ENCODE assay signal across 8 cellular contexts in genomic region chr5:148828461-148829247, GRCh38. TPM values are rescaled to one million over a fixed set of nuclear protein-coding genes. Genes with fewer than 3 reads are reported as not detected.
DNase-seq lines count a peak whose midpoint lies in the region; ATAC-seq and TF ChIP-seq lines count a peak whose summit lies in the region.

No MANE protein-coding gene starts in this region.

- H3K36me3 ChIP-seq in IMR-90 (ENCODE audit: control insufficient read depth, insufficient read depth, low read length), result no peaks in the 10 kb centered on the region
- H3K36me3 ChIP-seq in brain microvascular endothelial cell (replicated peaks), result no peaks in the 10 kb centered on the region

- DNase-seq in CD14-positive monocyte (ENCODE audit: low spot score), result no peak
- DNase-seq in IMR-90, result peak; percentile 38
- no peak for DNase-seq in brain microvascular endothelial cell
- DNase-seq in naive B cell, result no peak
- DNase-seq in NCI-H82 (lab: John Stamatoyannopoulos, UW), result no peak

- in situ Hi-C loops in IMR-90 (cut with MboI; ENCODE audit: low sequenced_read_pairs) (loop anchor here (10.0 kb wide), 1 partner anchor 166 kb away; no protein-coding TSS in a partner anchor), brain microvascular endothelial cell (cut with HindIII; ENCODE audit: low pct_ligation_motif_present, low sequenced_read_pairs) (no loop called here)

- ATAC-seq in IMR-90 (ENCODE audit: low read depth) (no peak), naive B cell (ENCODE audit: low read depth in 2 of 2) (no peak), HG02970 (IDR thresholded peaks at IDR 0.05; ENCODE audit: low FRiP score, unreplicated experiment) (no peak), HG03135 (IDR thresholded peaks at IDR 0.05; ENCODE audit: unreplicated experiment) (no peak), HG03025 (IDR thresholded peaks at IDR 0.05; ENCODE audit: low FRiP score, unreplicated experiment) (no peak)

- no peak overlapping the region; the same call in 1 of the 2 replicates for H2BK20ac ChIP-seq in IMR-90 (ENCODE audit: low read depth, low read length)

- no peak for TF ChIP-seq RAD21 in IMR-90 (IDR thresholded peaks at IDR 0.05; ENCODE audit: low read length)

- peaks cover 89% of the 10 kb centered on the region for H3K4me1 Mint-ChIP-seq in CD14-positive monocyte
- H3K4me1 Mint-ChIP-seq in naive B cell, result peaks cover 60 to 80% (median 76%) of the 10 kb centered on the region in 3 donors

- H4K20me1 ChIP-seq in IMR-90 (ENCODE audit: insufficient read depth, low read length), result peaks cover 6% of the 10 kb centered on the region; the same call in 1 of the 2 replicates

- H4K91ac ChIP-seq in IMR-90 (ENCODE audit: insufficient read depth, low read depth, low read length), result no peak overlapping the region

- H3K27me3 Mint-ChIP-seq in CD14-positive monocyte (ENCODE audit: low read depth in 3 of 3) (no peaks in the 10 kb centered on the region), naive B cell (no peaks in the 10 kb centered on the region)

- WGBS in IMR-90 (ENCODE audit: extremely low coverage in 2 of 2, insufficient read length in 1 of 2), 2 experiments, result no CpG with 5 or more reads among the region's 7 CpGs

- H2AK9ac ChIP-seq in IMR-90 (replicated peaks; ENCODE audit: low read depth, low read length, poor library complexity), result no peak overlapping the region

- no peak overlapping the region for H2BK15ac ChIP-seq in IMR-90 (ENCODE audit: low read depth, low read length)

- H3K79me1 ChIP-seq in IMR-90 (ENCODE audit: low read depth in 1 of 2, low read length in 2 of 2), result peaks cover 24 to 52% of the 10 kb centered on the region in 2 experiments

- no peak overlapping the region for H4K8ac ChIP-seq in IMR-90 (ENCODE audit: low read depth in 2 of 2, low read length in 2 of 2)

- intact Hi-C loops in CD14-positive monocyte (cut with micrococcal nuclease), result loop anchor here (5.0 to 10.0 kb wide), 2 partner anchors 86 to 136 kb away; no protein-coding TSS in a partner anchor
- intact Hi-C loops in IMR-90 (cut with micrococcal nuclease), result loop anchor here (5.0 kb wide), 3 partner anchors 84 to 299 kb away; no protein-coding TSS in a partner anchor

- no peak for TF ChIP-seq POLR2A in IMR-90 (IDR thresholded peaks at IDR 0.05; ENCODE audit: low read depth, low read length)

- H3K36me3 Mint-ChIP-seq in CD14-positive monocyte (peaks cover 13 to 14% of the 10 kb centered on the region in 2 donors), naive B cell (no peaks in the 10 kb centered on the region)

- dilution Hi-C loops in IMR-90 (cut with HindIII; ENCODE audit: low sequenced_read_pairs, unreplicated experiment), result no loop called here

- CTCF ChIA-PET in IMR-90 (lab: Yijun Ruan, JAX), result interaction anchor here (1.1 to 2.3 kb wide), 6 partner anchors 9 to 286 kb away, joined by 3 to 10 read pairs (median 6); no protein-coding TSS in a partner anchor

- H3K27me3 ChIP-seq in IMR-90 (ENCODE audit: control insufficient read depth, insufficient read depth, low read length) (no peaks in the 10 kb centered on the region), brain microvascular endothelial cell (replicated peaks) (no peaks in the 10 kb centered on the region)

- H3K9me3 ChIP-seq in IMR-90 (ENCODE audit: control insufficient read depth, insufficient read depth, low read length), result no peaks in the 10 kb centered on the region

- H4K5ac ChIP-seq in IMR-90 (ENCODE audit: low read depth, low read length), result no peak overlapping the region

- no peak overlapping the region for H2BK5ac ChIP-seq in IMR-90 (ENCODE audit: low read depth, low read length, poor library complexity, severe bottlenecking)

- H3K4me3 Mint-ChIP-seq in CD14-positive monocyte (peak overlapping the region; percentile 86 to 96), naive B cell (peak overlapping the region; percentile 89 to 97 (median 94))

- BruUV-seq in IMR-90 (replicated peaks; lab: Mats Ljungman, UMichigan), result no TSS peak

- H2AFZ ChIP-seq in IMR-90 (replicated peaks; ENCODE audit: low read length, poor library complexity), result peak overlapping the region; percentile 2

- H3K4ac ChIP-seq in IMR-90 (ENCODE audit: low read depth, low read length), result peak overlapping the region; percentile 34; the same call in 1 of the 2 replicates

- no peak overlapping the region for H2AK5ac ChIP-seq in IMR-90 (ENCODE audit: low read depth, low read length)

- no peak overlapping the region for H3K9ac ChIP-seq in IMR-90 (ENCODE audit: low read depth, low read length)

- POLR2A ChIA-PET in IMR-90 (lab: Charles Lee; ENCODE audit: unreplicated experiment), result no interaction called here

- H3K18ac ChIP-seq in IMR-90 (ENCODE audit: low read depth, low read length), result no peak overlapping the region

- peak overlapping the region; percentile 42 for H3K14ac ChIP-seq in IMR-90 (replicated peaks; ENCODE audit: low read depth, low read length)

- peaks cover 15% of the 10 kb centered on the region for H3K4me1 ChIP-seq in IMR-90 (ENCODE audit: control insufficient read depth, insufficient read depth, low read length)

- no peak overlapping the region for H3K27ac ChIP-seq in IMR-90 (ENCODE audit: insufficient read depth, low read length)
- no peak overlapping the region for H3K27ac ChIP-seq in brain microvascular endothelial cell

- H3K9me3 Mint-ChIP-seq in CD14-positive monocyte, result no peaks in the 10 kb centered on the region
- no peaks in the 10 kb centered on the region for H3K9me3 Mint-ChIP-seq in naive B cell

- peak; percentile 16 for TF ChIP-seq CTCF in CD14-positive monocyte (IDR thresholded peaks at IDR 0.05)
- TF ChIP-seq CTCF in IMR-90 (conservative IDR thresholded peaks at IDR 0.05; ENCODE audit: low read depth, low read length), result no peak
- TF ChIP-seq CTCF in brain microvascular endothelial cell (IDR thresholded peaks at IDR 0.05; ENCODE audit: low read depth, low read length, missing control alignments), result peak; percentile 16

- no peak overlapping the region for H2BK120ac ChIP-seq in IMR-90 (ENCODE audit: low read depth, low read length)

- peaks cover 32% of the 10 kb centered on the region for H3K9me1 ChIP-seq in IMR-90 (ENCODE audit: insufficient read depth, low read length)

- H3K4me2 ChIP-seq in IMR-90 (ENCODE audit: low read depth, low read length), result peak overlapping the region; percentile 89

- H3K23ac ChIP-seq in IMR-90 (ENCODE audit: low read depth, low read length), result no peak overlapping the region

- H3K56ac ChIP-seq in IMR-90 (ENCODE audit: extremely low read depth, insufficient read depth, low read length), result no peak overlapping the region; the same call in none of the 2 replicates

- H3K27ac Mint-ChIP-seq in CD14-positive monocyte, result peak overlapping the region; percentile 69 to 99 (median 81)
- H3K27ac Mint-ChIP-seq in naive B cell, result peak overlapping the region in 5 of 6 donors; percentile 10 to 90 (median 79)

- H3K4me3 ChIP-seq in IMR-90 (ENCODE audit: insufficient read depth, low read depth, low read length) (peak overlapping the region; percentile 35; the same call in 1 of the 2 replicates), brain microvascular endothelial cell (ENCODE audit: low read depth, low read length) (no peak overlapping the region)

TF ChIP-seq in IMR-90, 13 proteins besides CTCF, POLR2A, EP300 and RAD21:
- TF ChIP-seq ELK1 (IDR thresholded peaks at IDR 0.05; ENCODE audit: borderline replicate concordance, low read depth, low read length) (no peak), MXI1 (IDR thresholded peaks at IDR 0.05; ENCODE audit: borderline replicate concordance, low read depth, low read length) (peak; percentile 69), SMC3 (IDR thresholded peaks at IDR 0.05; ENCODE audit: low read depth, low read length) (no peak), RCOR1 (IDR thresholded peaks at IDR 0.05; ENCODE audit: insufficient replicate concordance, low read length) (no peak), MAFK (IDR thresholded peaks at IDR 0.05; ENCODE audit: low read depth, low read length) (no peak), RFX5 (IDR thresholded peaks at IDR 0.05; ENCODE audit: low read depth, low read length) (no peak), CEBPB (IDR thresholded peaks at IDR 0.05; ENCODE audit: low read depth, low read length) (peak; percentile 16; the same call in 1 of the 2 replicates), BHLHE40 (IDR thresholded peaks at IDR 0.05; ENCODE audit: low read depth, low read length) (peak; percentile 52; the same call in 1 of the 2 replicates), NFE2L2 (IDR thresholded peaks at IDR 0.05; ENCODE audit: low read depth, low read length) (no peak), MAZ (IDR thresholded peaks at IDR 0.05; ENCODE audit: borderline replicate concordance, low read depth, low read length) (no peak), FOS (IDR thresholded peaks at IDR 0.05; ENCODE audit: low read depth, low read length) (no peak), USF2 (IDR thresholded peaks at IDR 0.05; ENCODE audit: low read depth, low read length) (peak; percentile 24; the same call in 1 of the 2 replicates), CHD1 (IDR thresholded peaks at IDR 0.05; ENCODE audit: low read depth, low read length) (no peak)
TF ChIP-seq in IMR-90: peak in this region for 4.

RNA-seq across cellular contexts. Expression of gene ADRB2, which starts 2.2 kb away (rescaled TPM):
- 10 to 100 TPM in 1 of 2 donors, 1 to 10 TPM in 1; 6.8 to 10.9 TPM for polyA plus RNA-seq in CD14-positive monocyte
- 3.4 and 4.4 TPM in 2 replicates for total RNA-seq in IMR-90 (2012; rRNA removed)
- 1.6 and 2.7 TPM in 2 replicates for polyA plus RNA-seq in IMR-90 (2012; rRNA removed)
- polyA plus RNA-seq in IMR-90 (2012; cell fraction: cytosol; rRNA removed), result 1.6 and 1.9 TPM in 2 replicates
- polyA plus RNA-seq in IMR-90 (2012; cell fraction: nucleus; rRNA removed; ENCODE audit: low replicate concordance), result 2.0 and 2.4 TPM in 2 replicates
- 1 to 10 TPM; 1.9 to 5.1 (median 4.0) TPM for polyA plus RNA-seq in naive B cell (ENCODE audit: low read depth in 6 of 6)
